23 cellular contexts compared by ENCODE assay signal in the genomic region with DNA sequence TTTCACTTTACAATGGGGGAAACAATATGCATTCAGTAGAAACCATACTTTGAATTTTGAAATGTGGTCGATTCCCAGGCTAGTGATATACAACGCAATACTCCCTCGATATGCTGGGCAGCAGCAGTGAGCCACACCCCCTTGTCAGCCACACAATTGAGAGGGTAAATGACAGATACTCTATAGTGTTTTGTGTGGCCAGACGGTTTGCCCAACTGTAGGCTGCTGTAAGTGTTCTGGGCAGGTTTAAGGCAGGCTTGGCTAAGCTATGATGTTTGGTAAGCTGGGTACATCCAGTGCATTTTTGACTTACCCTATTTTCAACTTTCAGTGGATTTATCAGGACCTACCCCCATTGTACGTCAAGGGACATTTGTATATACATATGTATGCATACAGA.
DNase-seq lines count a peak whose midpoint lies in the region; ATAC-seq and TF ChIP-seq lines count a peak whose summit lies in the region.
"Had no signal": no experiment of that assay in that cellular context is flagged by ENCODE, and none has a peak within 500 bp of the region (broad histone marks: within the 10 kb centered on the region; RNA-seq: fewer than 3 reads in every experiment).

No MANE protein-coding gene starts in this region.

- H3K27ac ChIP-seq in psoas muscle (peak overlapping the region; percentile 84), skeletal muscle tissue (ENCODE audit: low read depth, low read length) (peak overlapping the region; percentile 79)
- H3K27ac ChIP-seq: BLaER1 had no signal

- H3K4me3 ChIP-seq in psoas muscle (no peak overlapping the region), skeletal muscle tissue (ENCODE audit: low read length in 3 of 3) (no peak overlapping the region)
- H3K4me3 ChIP-seq: BLaER1, GM12878 had no signal

- no peak overlapping the region for H3K4me3 Mint-ChIP-seq in nephron
- H3K4me3 Mint-ChIP-seq: CD14-positive monocyte; CD4-positive, alpha-beta memory T cell; CD4-positive, CD25-positive, alpha-beta regulatory T cell; CD8-positive, alpha-beta memory T cell had no signal

- H3K4me1 ChIP-seq in psoas muscle (peaks cover 43% of the 10 kb centered on the region), skeletal muscle tissue (ENCODE audit: control insufficient read depth in 3 of 3, insufficient read depth in 3 of 3, low read length in 3 of 3) (peaks cover 10 to 32% (median 26%) of the 10 kb centered on the region in 3 donors)
- H3K4me1 ChIP-seq: BE2C had no signal

- peak overlapping the region; percentile 70 to 87 (median 84) for H3K27ac Mint-ChIP-seq in nephron
- H3K27ac Mint-ChIP-seq: CD14-positive monocyte; CD4-positive, alpha-beta memory T cell; CD4-positive, CD25-positive, alpha-beta regulatory T cell; CD8-positive, alpha-beta memory T cell had no signal

- H3K4me1 Mint-ChIP-seq in nephron = peaks cover 70% of the 10 kb centered on the region
- H3K4me1 Mint-ChIP-seq: CD14-positive monocyte; CD4-positive, alpha-beta memory T cell; CD8-positive, alpha-beta memory T cell had no signal

- no peaks in the 10 kb centered on the region for H3K9me3 Mint-ChIP-seq in nephron

- H3K9ac ChIP-seq in skeletal muscle tissue (ENCODE audit: low read depth in 1 of 3, low read length in 3 of 3) = peak overlapping the region in 1 of 3 donors; percentile 24
- H3K9ac ChIP-seq: BLaER1 had no signal

- H3K9me3 ChIP-seq in psoas muscle = no peaks in the 10 kb centered on the region
- no peaks in the 10 kb centered on the region for H3K9me3 ChIP-seq in skeletal muscle tissue (ENCODE audit: control insufficient read depth in 3 of 3, low read length in 3 of 3)
- H3K9me3 ChIP-seq: BE2C, BLaER1 had no signal

- no peak for TF ChIP-seq CTCF in nephron (IDR thresholded peaks at IDR 0.05; ENCODE audit: unreplicated experiment in 3 of 3)
- TF ChIP-seq CTCF in psoas muscle (IDR thresholded peaks at IDR 0.05) = no peak
- TF ChIP-seq CTCF in omental fat pad (IDR thresholded peaks at IDR 0.05) = no peak

- H3K27me3 Mint-ChIP-seq in nephron (ENCODE audit: low read depth) = no peaks in the 10 kb centered on the region
- H3K27me3 Mint-ChIP-seq: CD4-positive, CD25-positive, alpha-beta regulatory T cell; CD8-positive, alpha-beta memory T cell had no signal

- H3K36me3 ChIP-seq in psoas muscle (ENCODE audit: insufficient read depth in 1 of 2, low read depth in 1 of 2) (no peaks in the 10 kb centered on the region), skeletal muscle tissue (ENCODE audit: control insufficient read depth in 3 of 3, insufficient read depth in 3 of 3, low read length in 3 of 3) (no peaks in the 10 kb centered on the region)
- H3K36me3 ChIP-seq: BE2C, BLaER1 had no signal

- intact Hi-C loops in psoas muscle (cut with DNase I) = no loop called here
- intact Hi-C loops in head of caudate nucleus (cut with DNase I) = no loop called here

- H3K27me3 ChIP-seq in psoas muscle (ENCODE audit: insufficient read depth in 3 of 3, low read length in 2 of 3) (no peaks in the 10 kb centered on the region), skeletal muscle tissue (ENCODE audit: control insufficient read depth in 3 of 3, insufficient read depth in 3 of 3, low read length in 3 of 3) (no peaks in the 10 kb centered on the region)
- H3K27me3 ChIP-seq: BE2C, BLaER1 had no signal

- no peaks in the 10 kb centered on the region for H3K36me3 Mint-ChIP-seq in nephron (ENCODE audit: low read depth)
- H3K36me3 Mint-ChIP-seq: CD14-positive monocyte; CD4-positive, alpha-beta memory T cell; CD4-positive, CD25-positive, alpha-beta regulatory T cell; CD8-positive, alpha-beta memory T cell had no signal

- WGBS in psoas muscle, 3 donors = 40 to 64% (median 48%) methylated on average over 5 of the region's 5 CpGs

- ATAC-seq in psoas muscle (peak; percentile 45 to 69 (median 50)), omental fat pad (ENCODE audit: low FRiP score) (no peak)
- ATAC-seq: GM12878 had no signal

- DNase-seq in psoas muscle (no peak), RKO (ENCODE audit: low spot score) (no peak), head of caudate nucleus (no peak), omental fat pad (ENCODE audit: low spot score) (no peak)
- DNase-seq: 8988T; ACHN; BE2C; C1 segment of cervical spinal cord; CD4-positive, alpha-beta memory T cell; CD4-positive, CD25-positive, alpha-beta regulatory T cell; CD8-positive, alpha-beta memory T cell; COR-L47; DMS 273 treated with DMSO at 0.1 percent for 48 hours; DMS153; DMS79; DND-41; EL; GDM1 had no signal
